1 cellular context compared by ENCODE assay signal in genomic region chr5:1401681-1402096, GRCh38.
TF ChIP-seq lines count a peak whose summit lies in the region.

No MANE protein-coding gene starts in this region.

TF ChIP-seq in HEK293, 187 proteins besides CTCF, POLR2A, EP300 and RAD21:
- TF ChIP-seq ZNF280C (tag by site-specific recombination; IDR thresholded peaks at IDR 0.05) (no peak), GLIS1 (tag by site-specific recombination; IDR thresholded peaks at IDR 0.05) (peak; percentile 35; the same call in 1 of the 2 replicates), ZIC2 (tag by site-specific recombination; IDR thresholded peaks at IDR 0.05) (peak; percentile 92), TSHZ1 (tag by site-specific recombination; IDR thresholded peaks at IDR 0.05; ENCODE audit: borderline replicate concordance) (no peak)
TF ChIP-seq in HEK293: peak in this region for 2.
